Comparison of ENCODE assay signal across 1 cellular context in the genomic region with DNA sequence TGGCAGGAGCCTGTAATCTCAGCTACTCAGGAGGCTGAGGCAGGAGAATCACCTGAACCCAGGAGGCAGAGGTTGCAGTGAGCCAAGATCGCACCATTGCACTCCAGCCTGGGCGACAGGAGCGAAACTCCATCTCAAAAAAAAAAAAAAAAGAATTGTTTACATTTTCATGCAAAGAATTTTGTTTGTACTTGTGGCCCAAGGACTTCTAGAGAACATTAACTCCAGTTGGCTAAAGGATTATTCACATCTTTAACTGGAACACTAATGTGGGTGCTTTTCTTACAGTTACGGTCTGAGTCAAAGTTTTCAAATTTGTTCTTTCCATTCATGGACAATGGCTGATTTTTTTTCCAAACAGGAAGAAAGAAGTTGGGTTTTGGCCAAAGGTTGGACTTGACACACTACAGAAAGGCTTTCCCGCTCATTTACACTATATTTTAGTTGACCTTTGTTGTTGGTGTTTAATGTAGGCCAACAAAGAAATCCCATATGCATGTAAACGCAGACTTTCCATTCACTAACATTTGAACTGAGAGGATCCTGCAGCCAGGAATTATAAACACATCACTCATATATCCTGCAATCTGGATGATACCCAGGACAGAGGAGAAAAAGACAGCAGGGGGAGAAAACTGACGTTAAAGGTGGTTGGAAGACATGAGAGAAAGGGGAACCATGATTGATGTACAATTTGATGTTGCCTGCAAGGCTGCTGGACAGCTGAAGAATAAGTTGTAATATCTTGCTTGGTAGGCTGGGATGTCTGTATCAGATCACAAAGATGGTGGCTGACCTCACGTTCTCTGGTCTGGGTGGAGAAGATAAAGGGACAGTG.
TF ChIP-seq lines count a peak whose summit lies in the region.

No MANE protein-coding gene starts in this region.

TF ChIP-seq in HepG2, 621 proteins besides CTCF, POLR2A, EP300 and RAD21 (continued from another document and continues in another):
- TF ChIP-seq, protein P1, sequence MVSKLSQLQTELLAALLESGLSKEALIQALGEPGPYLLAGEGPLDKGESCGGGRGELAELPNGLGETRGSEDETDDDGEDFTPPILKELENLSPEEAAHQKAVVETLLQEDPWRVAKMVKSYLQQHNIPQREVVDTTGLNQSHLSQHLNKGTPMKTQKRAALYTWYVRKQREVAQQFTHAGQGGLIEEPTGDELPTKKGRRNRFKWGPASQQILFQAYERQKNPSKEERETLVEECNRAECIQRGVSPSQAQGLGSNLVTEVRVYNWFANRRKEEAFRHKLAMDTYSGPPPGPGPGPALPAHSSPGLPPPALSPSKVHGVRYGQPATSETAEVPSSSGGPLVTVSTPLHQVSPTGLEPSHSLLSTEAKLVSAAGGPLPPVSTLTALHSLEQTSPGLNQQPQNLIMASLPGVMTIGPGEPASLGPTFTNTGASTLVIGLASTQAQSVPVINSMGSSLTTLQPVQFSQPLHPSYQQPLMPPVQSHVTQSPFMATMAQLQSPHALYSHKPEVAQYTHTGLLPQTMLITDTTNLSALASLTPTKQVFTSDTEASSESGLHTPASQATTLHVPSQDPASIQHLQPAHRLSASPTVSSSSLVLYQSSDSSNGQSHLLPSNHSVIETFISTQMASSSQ (IDR thresholded peaks at IDR 0.05; ENCODE audit: low read depth), result peak; percentile 86
- TF ChIP-seq, protein P1 (CRISPR knock-in tag; IDR thresholded peaks at IDR 0.05; ENCODE audit: borderline replicate concordance), result peak; percentile 84; the same call in 1 of the 2 replicates
- TF ChIP-seq KLF9 (CRISPR knock-in tag; IDR thresholded peaks at IDR 0.05; ENCODE audit: low read depth), result 0 out of 2 replicates have a peak, but pooled peaks have one; percentile 8
- TF ChIP-seq ZNF672 (CRISPR knock-in tag; IDR thresholded peaks at IDR 0.05), result no peak
- TF ChIP-seq, protein P2, sequence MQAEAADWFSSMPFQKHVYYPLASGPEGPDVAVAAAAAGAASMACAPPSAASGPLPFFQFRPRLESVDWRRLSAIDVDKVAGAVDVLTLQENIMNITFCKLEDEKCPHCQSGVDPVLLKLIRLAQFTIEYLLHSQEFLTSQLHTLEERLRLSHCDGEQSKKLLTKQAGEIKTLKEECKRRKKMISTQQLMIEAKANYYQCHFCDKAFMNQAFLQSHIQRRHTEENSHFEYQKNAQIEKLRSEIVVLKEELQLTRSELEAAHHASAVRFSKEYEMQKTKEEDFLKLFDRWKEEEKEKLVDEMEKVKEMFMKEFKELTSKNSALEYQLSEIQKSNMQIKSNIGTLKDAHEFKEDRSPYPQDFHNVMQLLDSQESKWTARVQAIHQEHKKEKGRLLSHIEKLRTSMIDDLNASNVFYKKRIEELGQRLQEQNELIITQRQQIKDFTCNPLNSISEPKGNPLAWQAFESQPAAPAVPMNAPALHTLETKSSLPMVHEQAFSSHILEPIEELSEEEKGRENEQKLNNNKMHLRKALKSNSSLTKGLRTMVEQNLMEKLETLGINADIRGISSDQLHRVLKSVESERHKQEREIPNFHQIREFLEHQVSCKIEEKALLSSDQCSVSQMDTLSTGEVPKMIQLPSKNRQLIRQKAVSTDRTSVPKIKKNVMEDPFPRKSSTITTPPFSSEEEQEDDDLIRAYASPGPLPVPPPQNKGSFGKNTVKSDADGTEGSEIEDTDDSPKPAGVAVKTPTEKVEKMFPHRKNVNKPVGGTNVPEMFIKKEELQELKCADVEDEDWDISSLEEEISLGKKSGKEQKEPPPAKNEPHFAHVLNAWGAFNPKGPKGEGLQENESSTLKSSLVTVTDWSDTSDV (CRISPR knock-in tag; IDR thresholded peaks at IDR 0.05), result no peak
- TF ChIP-seq NR3C1 (CRISPR knock-in tag; IDR thresholded peaks at IDR 0.05), result no peak
- no peak for TF ChIP-seq ZNF30 (CRISPR knock-in tag; IDR thresholded peaks at IDR 0.05)
- no peak for TF ChIP-seq JARID2 (CRISPR knock-in tag; IDR thresholded peaks at IDR 0.05; ENCODE audit: insufficient replicate concordance)
- peak; percentile 79 for TF ChIP-seq ZNF232 (CRISPR knock-in tag; IDR thresholded peaks at IDR 0.05; ENCODE audit: borderline replicate concordance)
- peak; percentile 93 for TF ChIP-seq SSRP1 (CRISPR knock-in tag; IDR thresholded peaks at IDR 0.05)
- TF ChIP-seq, protein P3, sequence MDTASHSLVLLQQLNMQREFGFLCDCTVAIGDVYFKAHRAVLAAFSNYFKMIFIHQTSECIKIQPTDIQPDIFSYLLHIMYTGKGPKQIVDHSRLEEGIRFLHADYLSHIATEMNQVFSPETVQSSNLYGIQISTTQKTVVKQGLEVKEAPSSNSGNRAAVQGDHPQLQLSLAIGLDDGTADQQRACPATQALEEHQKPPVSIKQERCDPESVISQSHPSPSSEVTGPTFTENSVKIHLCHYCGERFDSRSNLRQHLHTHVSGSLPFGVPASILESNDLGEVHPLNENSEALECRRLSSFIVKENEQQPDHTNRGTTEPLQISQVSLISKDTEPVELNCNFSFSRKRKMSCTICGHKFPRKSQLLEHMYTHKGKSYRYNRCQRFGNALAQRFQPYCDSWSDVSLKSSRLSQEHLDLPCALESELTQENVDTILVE (CRISPR knock-in tag; IDR thresholded peaks at IDR 0.05), result peak; percentile 58; the same call in 1 of the 2 replicates
- peak; percentile 59 for TF ChIP-seq TEAD3 (CRISPR knock-in tag; optimal IDR thresholded peaks at IDR 0.05; ENCODE audit: borderline replicate concordance)
- TF ChIP-seq, protein P4, sequence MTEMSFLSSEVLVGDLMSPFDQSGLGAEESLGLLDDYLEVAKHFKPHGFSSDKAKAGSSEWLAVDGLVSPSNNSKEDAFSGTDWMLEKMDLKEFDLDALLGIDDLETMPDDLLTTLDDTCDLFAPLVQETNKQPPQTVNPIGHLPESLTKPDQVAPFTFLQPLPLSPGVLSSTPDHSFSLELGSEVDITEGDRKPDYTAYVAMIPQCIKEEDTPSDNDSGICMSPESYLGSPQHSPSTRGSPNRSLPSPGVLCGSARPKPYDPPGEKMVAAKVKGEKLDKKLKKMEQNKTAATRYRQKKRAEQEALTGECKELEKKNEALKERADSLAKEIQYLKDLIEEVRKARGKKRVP (CRISPR knock-in tag; IDR thresholded peaks at IDR 0.05), result peak in 1 of 2 experiments; percentile 27; a peak in 1 of 4 replicates
- TF ChIP-seq, protein P5, sequence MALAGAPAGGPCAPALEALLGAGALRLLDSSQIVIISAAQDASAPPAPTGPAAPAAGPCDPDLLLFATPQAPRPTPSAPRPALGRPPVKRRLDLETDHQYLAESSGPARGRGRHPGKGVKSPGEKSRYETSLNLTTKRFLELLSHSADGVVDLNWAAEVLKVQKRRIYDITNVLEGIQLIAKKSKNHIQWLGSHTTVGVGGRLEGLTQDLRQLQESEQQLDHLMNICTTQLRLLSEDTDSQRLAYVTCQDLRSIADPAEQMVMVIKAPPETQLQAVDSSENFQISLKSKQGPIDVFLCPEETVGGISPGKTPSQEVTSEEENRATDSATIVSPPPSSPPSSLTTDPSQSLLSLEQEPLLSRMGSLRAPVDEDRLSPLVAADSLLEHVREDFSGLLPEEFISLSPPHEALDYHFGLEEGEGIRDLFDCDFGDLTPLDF (CRISPR knock-in tag; IDR thresholded peaks at IDR 0.05), result peak; percentile 92
- TF ChIP-seq, protein P6, sequence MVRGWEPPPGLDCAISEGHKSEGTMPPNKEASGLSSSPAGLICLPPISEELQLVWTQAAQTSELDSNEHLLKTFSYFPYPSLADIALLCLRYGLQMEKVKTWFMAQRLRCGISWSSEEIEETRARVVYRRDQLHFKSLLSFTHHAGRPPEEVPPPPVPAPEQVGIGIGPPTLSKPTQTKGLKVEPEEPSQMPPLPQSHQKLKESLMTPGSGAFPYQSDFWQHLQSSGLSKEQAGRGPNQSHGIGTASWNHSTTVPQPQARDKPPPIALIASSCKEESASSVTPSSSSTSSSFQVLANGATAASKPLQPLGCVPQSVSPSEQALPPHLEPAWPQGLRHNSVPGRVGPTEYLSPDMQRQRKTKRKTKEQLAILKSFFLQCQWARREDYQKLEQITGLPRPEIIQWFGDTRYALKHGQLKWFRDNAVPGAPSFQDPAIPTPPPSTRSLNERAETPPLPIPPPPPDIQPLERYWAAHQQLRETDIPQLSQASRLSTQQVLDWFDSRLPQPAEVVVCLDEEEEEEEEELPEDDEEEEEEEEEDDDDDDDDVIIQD (CRISPR knock-in tag; IDR thresholded peaks at IDR 0.05; ENCODE audit: low read depth), result peak; percentile 17; the same call in 1 of the 2 replicates
- TF ChIP-seq RXRB (CRISPR knock-in tag; IDR thresholded peaks at IDR 0.05; ENCODE audit: borderline replicate concordance), result peak; percentile 78; the same call in 1 of the 2 replicates
- TF ChIP-seq ETV6 (CRISPR knock-in tag; conservative IDR thresholded peaks at IDR 0.05), result no peak
- TF ChIP-seq KDM1A (CRISPR knock-in tag; IDR thresholded peaks at IDR 0.05), result 0 out of 2 replicates have a peak, but pooled peaks have one; percentile 17
- TF ChIP-seq ZNF709 (CRISPR knock-in tag; IDR thresholded peaks at IDR 0.05), result 0 out of 2 replicates have a peak, but pooled peaks have one; percentile 27
- no peak for TF ChIP-seq FOXA1 (IDR thresholded peaks at IDR 0.05)
- peak; percentile 59 for TF ChIP-seq FOXA1 (CRISPR knock-in tag; IDR thresholded peaks at IDR 0.05)
- TF ChIP-seq MYNN (CRISPR knock-in tag; IDR thresholded peaks at IDR 0.05; ENCODE audit: low read depth), result 0 out of 2 replicates have a peak, but pooled peaks have one; percentile 60
- no peak for TF ChIP-seq MTF1 (CRISPR knock-in tag; IDR thresholded peaks at IDR 0.05)
- no peak for TF ChIP-seq ZNF20 (CRISPR knock-in tag; IDR thresholded peaks at IDR 0.05)
- 0 out of 2 replicates have a peak, but pooled peaks have one; percentile 43 for TF ChIP-seq ADNP (CRISPR knock-in tag; IDR thresholded peaks at IDR 0.05)
- TF ChIP-seq, protein P7, sequence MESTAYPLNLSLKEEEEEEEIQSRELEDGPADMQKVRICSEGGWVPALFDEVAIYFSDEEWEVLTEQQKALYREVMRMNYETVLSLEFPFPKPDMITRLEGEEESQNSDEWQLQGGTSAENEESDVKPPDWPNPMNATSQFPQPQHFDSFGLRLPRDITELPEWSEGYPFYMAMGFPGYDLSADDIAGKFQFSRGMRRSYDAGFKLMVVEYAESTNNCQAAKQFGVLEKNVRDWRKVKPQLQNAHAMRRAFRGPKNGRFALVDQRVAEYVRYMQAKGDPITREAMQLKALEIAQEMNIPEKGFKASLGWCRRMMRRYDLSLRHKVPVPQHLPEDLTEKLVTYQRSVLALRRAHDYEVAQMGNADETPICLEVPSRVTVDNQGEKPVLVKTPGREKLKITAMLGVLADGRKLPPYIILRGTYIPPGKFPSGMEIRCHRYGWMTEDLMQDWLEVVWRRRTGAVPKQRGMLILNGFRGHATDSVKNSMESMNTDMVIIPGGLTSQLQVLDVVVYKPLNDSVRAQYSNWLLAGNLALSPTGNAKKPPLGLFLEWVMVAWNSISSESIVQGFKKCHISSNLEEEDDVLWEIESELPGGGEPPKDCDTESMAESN (CRISPR knock-in tag; conservative IDR thresholded peaks at IDR 0.05), result peak; percentile 74; the same call in 1 of the 2 replicates
- no peak for TF ChIP-seq KDM6A (CRISPR knock-in tag; IDR thresholded peaks at IDR 0.05; ENCODE audit: low read depth)
- TF ChIP-seq MED1 (CRISPR knock-in tag; IDR thresholded peaks at IDR 0.05), result peak; percentile 97
- TF ChIP-seq ARID2 (CRISPR knock-in tag; IDR thresholded peaks at IDR 0.05; ENCODE audit: borderline replicate concordance), result no peak
- TF ChIP-seq, protein P8, sequence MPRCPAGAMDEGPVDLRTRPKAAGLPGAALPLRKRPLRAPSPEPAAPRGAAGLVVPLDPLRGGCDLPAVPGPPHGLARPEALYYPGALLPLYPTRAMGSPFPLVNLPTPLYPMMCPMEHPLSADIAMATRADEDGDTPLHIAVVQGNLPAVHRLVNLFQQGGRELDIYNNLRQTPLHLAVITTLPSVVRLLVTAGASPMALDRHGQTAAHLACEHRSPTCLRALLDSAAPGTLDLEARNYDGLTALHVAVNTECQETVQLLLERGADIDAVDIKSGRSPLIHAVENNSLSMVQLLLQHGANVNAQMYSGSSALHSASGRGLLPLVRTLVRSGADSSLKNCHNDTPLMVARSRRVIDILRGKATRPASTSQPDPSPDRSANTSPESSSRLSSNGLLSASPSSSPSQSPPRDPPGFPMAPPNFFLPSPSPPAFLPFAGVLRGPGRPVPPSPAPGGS (CRISPR knock-in tag; IDR thresholded peaks at IDR 0.05), result no peak
- peak; percentile 9; the same call in 1 of the 2 replicates for TF ChIP-seq ZNF644 (CRISPR knock-in tag; IDR thresholded peaks at IDR 0.05; ENCODE audit: low read depth)
- TF ChIP-seq ETV5 (CRISPR knock-in tag; IDR thresholded peaks at IDR 0.05; ENCODE audit: borderline replicate concordance), result peak; percentile 84; the same call in 1 of the 2 replicates
- peak; percentile 87 for TF ChIP-seq NR2F6 (IDR thresholded peaks at IDR 0.05)
- TF ChIP-seq NR2F6 (CRISPR knock-in tag; IDR thresholded peaks at IDR 0.05), result peak; percentile 87
- no peak for TF ChIP-seq MAFK (conservative IDR thresholded peaks at IDR 0.05 in 1 of 2, IDR thresholded peaks at IDR 0.05 in 1 of 2; ENCODE audit: low read length in 2 of 2)
- TF ChIP-seq, protein P9, sequence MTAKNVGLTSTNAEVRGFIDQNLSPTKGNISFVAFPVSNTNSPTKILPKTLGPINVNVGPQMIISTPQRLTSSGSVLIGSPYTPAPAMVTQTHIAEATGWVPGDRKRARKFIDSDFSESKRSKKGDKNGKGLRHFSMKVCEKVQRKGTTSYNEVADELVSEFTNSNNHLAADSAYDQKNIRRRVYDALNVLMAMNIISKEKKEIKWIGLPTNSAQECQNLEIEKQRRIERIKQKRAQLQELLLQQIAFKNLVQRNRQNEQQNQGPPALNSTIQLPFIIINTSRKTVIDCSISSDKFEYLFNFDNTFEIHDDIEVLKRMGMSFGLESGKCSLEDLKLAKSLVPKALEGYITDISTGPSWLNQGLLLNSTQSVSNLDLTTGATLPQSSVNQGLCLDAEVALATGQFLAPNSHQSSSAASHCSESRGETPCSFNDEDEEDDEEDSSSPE (CRISPR knock-in tag; IDR thresholded peaks at IDR 0.05), result peak; percentile 91
- no peak for TF ChIP-seq REXO4 (CRISPR knock-in tag; IDR thresholded peaks at IDR 0.05; ENCODE audit: borderline replicate concordance)
- peak; percentile 92 for TF ChIP-seq ASH2L (IDR thresholded peaks at IDR 0.05; ENCODE audit: insufficient read length, low read depth, low read length)
- peak; percentile 45; the same call in 1 of the 2 replicates for TF ChIP-seq YEATS4 (CRISPR knock-in tag; IDR thresholded peaks at IDR 0.05; ENCODE audit: borderline replicate concordance)
- TF ChIP-seq, protein P10, sequence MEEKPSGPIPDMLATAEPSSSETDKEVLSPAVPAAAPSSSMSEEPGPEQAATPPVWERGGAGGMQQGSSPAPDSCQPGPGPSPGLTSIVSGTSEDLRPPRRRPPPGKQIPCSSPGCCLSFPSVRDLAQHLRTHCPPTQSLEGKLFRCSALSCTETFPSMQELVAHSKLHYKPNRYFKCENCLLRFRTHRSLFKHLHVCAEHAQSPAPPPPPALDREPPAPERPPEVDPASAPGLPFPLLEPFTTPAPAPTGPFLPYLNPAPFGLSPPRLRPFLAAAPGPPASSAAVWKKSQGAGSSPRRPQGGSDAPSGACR (CRISPR knock-in tag; IDR thresholded peaks at IDR 0.05), result 0 out of 2 replicates have a peak, but pooled peaks have one; percentile 39
- TF ChIP-seq ZNF343 (CRISPR knock-in tag; IDR thresholded peaks at IDR 0.05), result no peak
